ENCODE assay signal across 9 cellular contexts in the genomic region with DNA sequence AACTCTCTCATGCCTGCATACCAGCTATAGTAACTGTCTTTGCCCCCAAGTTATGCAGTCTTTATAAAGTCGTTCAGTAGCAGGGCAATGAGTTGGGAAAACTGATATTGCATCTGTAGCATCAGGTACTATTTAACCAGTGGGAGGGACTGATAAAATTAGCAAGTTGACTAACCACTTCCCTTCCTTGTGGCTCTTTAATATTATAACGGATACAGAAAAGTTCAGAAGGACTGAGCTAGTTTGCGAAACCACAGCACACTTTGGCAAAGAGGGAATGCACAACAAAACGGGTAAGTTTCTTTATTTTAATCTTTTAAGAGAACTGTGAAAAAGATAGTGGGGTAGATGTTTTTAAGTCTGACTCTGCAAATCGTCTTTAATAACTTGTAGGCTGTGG.
DNase-seq lines count a peak whose midpoint lies in the region; ATAC-seq and TF ChIP-seq lines count a peak whose summit lies in the region.
"Had no signal": no experiment of that assay in that cellular context is flagged by ENCODE, and none has a peak within 500 bp of the region (broad histone marks: within the 10 kb centered on the region; RNA-seq: fewer than 3 reads in every experiment).

No MANE protein-coding gene starts in this region.

- H3K36me3 ChIP-seq in adrenal gland (replicated peaks in 1 of 2) (no peaks in the 10 kb centered on the region), WERI-Rb-1 (no peaks in the 10 kb centered on the region)

- H3K9me3 ChIP-seq in adrenal gland (replicated peaks in 1 of 3) = no peaks in the 10 kb centered on the region
- no peaks in the 10 kb centered on the region for H3K9me3 ChIP-seq in WERI-Rb-1 (ENCODE audit: severe bottlenecking)

- peaks cover 0 to 6% of the 10 kb centered on the region in 2 donors for H3K4me1 ChIP-seq in adrenal gland (replicated peaks in 1 of 2)

- H3K27ac Mint-ChIP-seq in natural killer cell = peak overlapping the region; percentile 70 to 79

- TF ChIP-seq POLR2A in adrenal gland (IDR thresholded peaks at IDR 0.05) = no peak

- intact Hi-C loops in natural killer cell (cut with micrococcal nuclease) (no loop called here), adrenal gland (cut with DNase I) (no loop called here)

- DNase-seq in NOMO-1 treated with dmso at 0.1 percent for 144 hours (lab: John Stamatoyannopoulos, UW; ENCODE audit: unreplicated experiment) (peak; percentile 23), natural killer cell (no peak), adrenal gland (no peak), pons (ENCODE audit: low spot score) (no peak), WERI-Rb-1 (no peak)
- DNase-seq: effector CD4-positive, alpha-beta T cell had no signal

- TF ChIP-seq CTCF in natural killer cell (IDR thresholded peaks at IDR 0.05) = no peak
- TF ChIP-seq CTCF in adrenal gland (IDR thresholded peaks at IDR 0.05) = no peak
- TF ChIP-seq CTCF in WERI-Rb-1 (IDR thresholded peaks at IDR 0.05; ENCODE audit: low read depth, low read length) = no peak

- H3K4me3 Mint-ChIP-seq in natural killer cell = peak overlapping the region; percentile 93

- no peaks in the 10 kb centered on the region for H3K27me3 Mint-ChIP-seq in natural killer cell (ENCODE audit: low read depth in 2 of 2)

- ATAC-seq in GM19324 (IDR thresholded peaks at IDR 0.05; ENCODE audit: low FRiP score, unreplicated experiment) = peak; percentile 42
- peak; percentile 56 for ATAC-seq in HG02970 (IDR thresholded peaks at IDR 0.05; ENCODE audit: low FRiP score, unreplicated experiment)
- peak; percentile 57 to 82 (median 81) for ATAC-seq in natural killer cell
- ATAC-seq in GM18868 (IDR thresholded peaks at IDR 0.05; ENCODE audit: unreplicated experiment) = no peak

- H3K9me3 Mint-ChIP-seq in natural killer cell = no peaks in the 10 kb centered on the region

- WGBS in adrenal gland, 4 donors = 56 to 60% (median 58%) methylated on average over 5 of the region's 5 CpGs

- peaks cover 60 to 67% of the 10 kb centered on the region in 2 donors for H3K4me1 Mint-ChIP-seq in natural killer cell

- no peak overlapping the region for H3K27ac ChIP-seq in adrenal gland
- no peak overlapping the region for H3K27ac ChIP-seq in WERI-Rb-1

- no peaks in the 10 kb centered on the region for H3K36me3 Mint-ChIP-seq in natural killer cell

- H3K27me3 ChIP-seq in adrenal gland (no peaks in the 10 kb centered on the region), WERI-Rb-1 (ENCODE audit: insufficient read depth, low read depth, severe bottlenecking) (no peaks in the 10 kb centered on the region)

- peak overlapping the region in 1 of 4 donors; percentile 34 for H3K4me3 ChIP-seq in adrenal gland
- H3K4me3 ChIP-seq in WERI-Rb-1 (ENCODE audit: low read depth, low read length) = no peak overlapping the region
